Comparison of ENCODE assay signal across 1 cellular context in the genomic region with DNA sequence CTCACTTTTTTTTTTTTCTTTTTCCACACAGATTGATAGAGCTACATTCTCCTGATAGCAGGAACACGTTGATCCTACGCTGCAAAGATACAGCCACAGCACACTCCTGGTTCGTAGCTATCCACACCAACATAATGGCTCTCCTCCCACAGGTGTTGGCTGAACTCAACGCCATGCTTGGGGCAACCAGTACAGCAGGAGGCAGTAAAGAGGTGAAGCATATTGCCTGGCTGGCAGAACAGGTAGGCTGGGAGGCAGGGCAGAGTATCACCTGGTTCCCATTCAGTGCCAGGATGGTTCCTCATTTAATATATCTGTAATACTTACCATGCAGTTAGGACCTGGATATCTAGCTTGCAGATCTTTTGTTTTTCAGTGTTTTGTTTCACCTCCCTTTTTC.
TF ChIP-seq lines count a peak whose summit lies in the region.

No MANE protein-coding gene starts in this region.

TF ChIP-seq in GM23338, 12 proteins besides CTCF, POLR2A, EP300 and RAD21 (continued from another document):
- no peak for TF ChIP-seq EZH2phosphoT487 (IDR thresholded peaks at IDR 0.05; ENCODE audit: unreplicated experiment)
